In the genomic region with DNA sequence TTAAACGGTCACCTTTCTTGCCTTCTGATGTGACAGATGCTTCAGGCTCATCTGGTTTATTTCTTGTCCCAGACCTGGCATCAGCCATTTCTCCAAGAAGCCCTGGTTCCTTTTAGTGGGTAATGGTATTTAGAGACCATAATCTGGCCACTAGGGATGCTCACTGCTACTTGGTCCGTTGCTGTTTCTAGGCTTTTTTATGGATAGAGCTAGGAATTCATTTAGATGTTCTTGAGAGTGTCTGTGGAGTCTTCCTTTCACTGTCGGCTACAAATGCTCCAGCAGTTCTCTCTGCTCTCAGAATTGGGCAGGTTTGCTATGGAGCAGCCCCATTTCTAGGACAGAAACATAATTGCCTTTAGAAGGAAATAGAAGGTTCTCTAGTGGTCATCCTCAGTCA, we compare ENCODE assay signal across 22 cellular contexts.
DNase-seq lines count a peak whose midpoint lies in the region; ATAC-seq, FAIRE-seq and TF ChIP-seq lines count a peak whose summit lies in the region.
"Had no signal": no experiment of that assay in that cellular context is flagged by ENCODE, and none has a peak within 500 bp of the region (broad histone marks: within the 10 kb centered on the region; RNA-seq: fewer than 3 reads in every experiment).

No MANE protein-coding gene starts in this region.

- H3K27me3 Mint-ChIP-seq in activated T-helper 2 cell treated with anti-CD3 and anti-CD28 coated beads, Interferon-gamma antibody, Interleukin-2, Interleukin-4, amounts not matched to agents 10 μg/mL and 5 μg/mL and 100 μg/mL, durations not matched to agents 14 hours and 24 hours and 36 hours (ENCODE audit: low read depth) = no peaks in the 10 kb centered on the region
- H3K27me3 Mint-ChIP-seq: B cell; CD4-positive, alpha-beta T cell had no signal

- WGBS in HepG2 (ENCODE audit: low lambda C conversion rate) = 96% methylated on average over 3 of the region's 3 CpGs
- 97% methylated on average over 3 of the region's 3 CpGs for WGBS in right lobe of liver (ENCODE audit: insufficient coverage, low coverage, low lambda C conversion rate, missing lambda C conversion rate)

- no peaks in the 10 kb centered on the region for H3K27me3 ChIP-seq in HepG2 (ENCODE audit: control insufficient read depth in 1 of 2, insufficient read depth in 2 of 2, low read length in 2 of 2)
- no peaks in the 10 kb centered on the region for H3K27me3 ChIP-seq in right lobe of liver
- H3K27me3 ChIP-seq in osteoblast (ENCODE audit: insufficient read depth, low read length) = no peaks in the 10 kb centered on the region
- H3K27me3 ChIP-seq: BLaER1 treated with 17β-estradiol and CSF1 and Interleukin-3, amounts not matched to agents 10 nM and 100 nM had no signal

- H3K4me1 Mint-ChIP-seq in activated T-helper 2 cell treated with anti-CD3 and anti-CD28 coated beads, Interferon-gamma antibody, Interleukin-2, Interleukin-4, amounts not matched to agents 10 μg/mL and 5 μg/mL and 100 μg/mL, durations not matched to agents 14 hours and 24 hours and 36 hours (ENCODE audit: low read depth) = no peaks in the 10 kb centered on the region

- H3K9me3 ChIP-seq in HepG2 (ENCODE audit: low read length) = 0 out of 2 replicates have a peak, but pooled peaks cover 7% of the 10 kb centered on the region
- H3K9me3 ChIP-seq in right lobe of liver = no peaks in the 10 kb centered on the region
- no peaks in the 10 kb centered on the region for H3K9me3 ChIP-seq in osteoblast (ENCODE audit: low read depth, low read length)
- H3K9me3 ChIP-seq: Caco-2 had no signal

- no peaks in the 10 kb centered on the region for H3K36me3 Mint-ChIP-seq in activated T-helper 2 cell treated with anti-CD3 and anti-CD28 coated beads, Interferon-gamma antibody, Interleukin-2, Interleukin-4, amounts not matched to agents 10 μg/mL and 5 μg/mL and 100 μg/mL, durations not matched to agents 14 hours and 24 hours and 36 hours (ENCODE audit: low read depth)

- H3K36me3 ChIP-seq in HepG2 (replicated peaks in 1 of 2; ENCODE audit: control insufficient read depth in 1 of 2, insufficient read depth in 2 of 2, low read length in 2 of 2) (peaks cover 7 to 10% of the 10 kb centered on the region in 2 experiments; a peak in 3 of 5 replicates), right lobe of liver (no peaks in the 10 kb centered on the region), osteoblast (ENCODE audit: insufficient read depth, low read length) (peaks cover 5% of the 10 kb centered on the region)

- no peak for FAIRE-seq in HepG2 (lab: Jason Lieb, UNC)
- no peak for FAIRE-seq in H54 (lab: Jason Lieb, UNC)
- FAIRE-seq: A549, D721Med, G401.6, GM12891, GM19239 had no signal

- TF ChIP-seq POLR2A in HepG2 (IDR thresholded peaks at IDR 0.05; ENCODE audit: insufficient read depth in 1 of 2, low read depth in 2 of 2, low read length in 2 of 2) (no peak), right lobe of liver (IDR thresholded peaks at IDR 0.05) (no peak), H54 (IDR thresholded peaks at IDR 0.05; ENCODE audit: low read depth, low read length) (no peak)

- H3K4me1 ChIP-seq in HepG2 (ENCODE audit: insufficient read depth, low read length) = no peaks in the 10 kb centered on the region
- no peaks in the 10 kb centered on the region for H3K4me1 ChIP-seq in right lobe of liver
- H3K4me1 ChIP-seq in osteoblast (ENCODE audit: insufficient read depth, low read length) = peaks cover 9% of the 10 kb centered on the region
- H3K4me1 ChIP-seq: A549, Caco-2 had no signal

- no peak overlapping the region for H3K4me3 Mint-ChIP-seq in activated T-helper 2 cell treated with anti-CD3 and anti-CD28 coated beads, Interferon-gamma antibody, Interleukin-2, Interleukin-4, amounts not matched to agents 10 μg/mL and 5 μg/mL and 100 μg/mL, durations not matched to agents 14 hours and 24 hours and 36 hours (ENCODE audit: low read depth)
- H3K4me3 Mint-ChIP-seq: B cell; CD4-positive, alpha-beta T cell; CD8-positive, alpha-beta T cell had no signal

- TF ChIP-seq CTCF in HepG2 (CRISPR knock-in tag; IDR thresholded peaks at IDR 0.05) (no peak), right lobe of liver (IDR thresholded peaks at IDR 0.05) (no peak), osteoblast (IDR thresholded peaks at IDR 0.05; ENCODE audit: extremely low read depth, low read depth, low read length) (no peak)

- POLR2A ChIA-PET in HepG2 (lab: Yijun Ruan, JAX) = no interaction called here

- H3K27ac ChIP-seq in HepG2 (ENCODE audit: extremely low read length, insufficient read depth, low read length) (no peak overlapping the region), right lobe of liver (no peak overlapping the region), osteoblast (ENCODE audit: low read depth, low read length) (no peak overlapping the region)
- H3K27ac ChIP-seq: 22Rv1, A549, C4-2B had no signal

- H3K9me3 Mint-ChIP-seq in activated T-helper 2 cell treated with anti-CD3 and anti-CD28 coated beads, Interferon-gamma antibody, Interleukin-2, Interleukin-4, amounts not matched to agents 10 μg/mL and 5 μg/mL and 100 μg/mL, durations not matched to agents 14 hours and 24 hours and 36 hours = no peaks in the 10 kb centered on the region
- H3K9me3 Mint-ChIP-seq: CD4-positive, alpha-beta T cell; CD8-positive, alpha-beta T cell had no signal

- H2AFZ ChIP-seq in HepG2 (ENCODE audit: low read length) (no peak overlapping the region), osteoblast (ENCODE audit: low read length) (no peak overlapping the region)

- intact Hi-C loops in HepG2 (cut with micrococcal nuclease; ENCODE audit: unreplicated experiment) (no loop called here), right lobe of liver (cut with DNase I) (no loop called here)
- intact Hi-C loops in activated T-helper 2 cell treated with anti-CD3 and anti-CD28 coated beads, Interferon-gamma antibody, Interleukin-2, Interleukin-4, amounts not matched to agents 10 μg/mL and 5 μg/mL and 100 μg/mL, durations not matched to agents 14 hours and 24 hours and 36 hours (cut with micrococcal nuclease) = no loop called here

- H3K4me2 ChIP-seq in HepG2 (ENCODE audit: low read depth, low read length) (no peak overlapping the region), osteoblast (ENCODE audit: insufficient read depth, low read length) (no peak overlapping the region)
- H3K4me2 ChIP-seq: A549; BLaER1 treated with 17β-estradiol and CSF1 and Interleukin-3, amounts not matched to agents 10 nM and 100 nM had no signal

- H3K79me2 ChIP-seq in HepG2 (ENCODE audit: insufficient read depth, low read length) = no peaks in the 10 kb centered on the region
- no peaks in the 10 kb centered on the region for H3K79me2 ChIP-seq in osteoblast (ENCODE audit: insufficient read depth, low read length)

- H3K4me3 ChIP-seq in HepG2 (replicated peaks in 1 of 3; ENCODE audit: insufficient read depth in 1 of 3, low read depth in 2 of 3, low read length in 3 of 3) (no peak overlapping the region), right lobe of liver (no peak overlapping the region), osteoblast (ENCODE audit: insufficient read depth, low read length) (no peak overlapping the region)
- H3K4me3 ChIP-seq: A549; BLaER1 treated with 17β-estradiol and CSF1 and Interleukin-3, amounts not matched to agents 10 nM and 100 nM had no signal

- no peak for DNase-seq in HepG2 (ENCODE audit: low spot score)
- DNase-seq in right lobe of liver = no peak
- peak; percentile 1 for DNase-seq in OCI-M1 (lab: John Stamatoyannopoulos, UW)
- DNase-seq in osteoblast (ENCODE audit: insufficient read length, low spot score, missing footprints) = peak; percentile 35
- DNase-seq in H54 (ENCODE audit: insufficient read length, low spot score) = no peak
- DNase-seq in activated T-helper 2 cell treated with anti-CD3 and anti-CD28 coated beads, Interferon-gamma antibody, Interleukin-2, Interleukin-4, amounts not matched to agents 10 μg/mL and 5 μg/mL and 100 μg/mL, durations not matched to agents 14 hours and 24 hours and 36 hours (ENCODE audit: low spot score) = no peak
- DNase-seq: AML-193; Caco-2; Calu3; CD4-positive, alpha-beta T cell; CD8-positive, alpha-beta T cell; DMS79 treated with DMSO at 0.1 percent for 48 hours; GF-D8 had no signal

- in situ Hi-C loops in HepG2 (cut with HindIII; ENCODE audit: extremely low pct_ligation_motif_present, low pct_unique_long_range_greater_than_20kb) = no loop called here

- no peak for TF ChIP-seq RAD21 in HepG2 (CRISPR knock-in tag; IDR thresholded peaks at IDR 0.05)

- BruUV-seq in HepG2 (replicated peaks; lab: Mats Ljungman, UMichigan) = no TSS peak

- ATAC-seq in HepG2 = no peak
- no peak for ATAC-seq in right lobe of liver
- ATAC-seq: A549; CD8-positive, alpha-beta T cell had no signal

- H3K9ac ChIP-seq in HepG2 (ENCODE audit: insufficient read depth, low read depth, low read length) = no peak overlapping the region
- H3K9ac ChIP-seq: BLaER1 treated with 17β-estradiol and CSF1 and Interleukin-3, amounts not matched to agents 10 nM and 100 nM had no signal

- TF ChIP-seq EP300 in HepG2 (IDR thresholded peaks at IDR 0.05; ENCODE audit: low read depth in 2 of 2, low read length in 2 of 2) = no peak
- TF ChIP-seq EP300 in HepG2 (CRISPR knock-in tag; IDR thresholded peaks at IDR 0.05; ENCODE audit: borderline replicate concordance) = no peak

- CTCF ChIA-PET in HepG2 (lab: Yijun Ruan, JAX; ENCODE audit: low intra/inter-chr PET ratio, low total read pairs) = no interaction called here

- no peak overlapping the region for H3K27ac Mint-ChIP-seq in activated T-helper 2 cell treated with anti-CD3 and anti-CD28 coated beads, Interferon-gamma antibody, Interleukin-2, Interleukin-4, amounts not matched to agents 10 μg/mL and 5 μg/mL and 100 μg/mL, durations not matched to agents 14 hours and 24 hours and 36 hours
- H3K27ac Mint-ChIP-seq: B cell; CD4-positive, alpha-beta T cell; CD8-positive, alpha-beta T cell had no signal

- H4K20me1 ChIP-seq in HepG2 (ENCODE audit: insufficient read depth, low read length) (no peaks in the 10 kb centered on the region), osteoblast (ENCODE audit: insufficient read depth, low read length) (no peaks in the 10 kb centered on the region)
- H4K20me1 ChIP-seq: BLaER1 treated with 17β-estradiol and CSF1 and Interleukin-3, amounts not matched to agents 10 nM and 100 nM had no signal

TF ChIP-seq in HepG2, 621 proteins besides CTCF, POLR2A, EP300 and RAD21:
- TF ChIP-seq ZNF605 (CRISPR knock-in tag; IDR thresholded peaks at IDR 0.05) (peak; percentile 94), SIX1 (CRISPR knock-in tag; IDR thresholded peaks at IDR 0.05; ENCODE audit: borderline replicate concordance) (no peak)

Comparison
In these comparisons a context has a peak if more than half of its experiments do, and no peak if none do; other contexts are left out.
1. DNase-seq: peak in OCI-M1 (single experiment) and osteoblast (single experiment); none in HepG2 (single experiment), right lobe of liver (0 of 3), H54 (single experiment) and activated T-helper 2 cell treated with anti-CD3 and anti-CD28 coated beads, Interferon-gamma antibody, Interleukin-2, Interleukin-4, amounts not matched to agents 10 μg/mL and 5 μg/mL and 100 μg/mL, durations not matched to agents 14 hours and 24 hours and 36 hours (single experiment).